In genomic region chr15:44798815-44799214, GRCh38 we compare ENCODE assay signal across 10 cellular contexts.
DNase-seq lines count a peak whose midpoint lies in the region; ATAC-seq, FAIRE-seq and TF ChIP-seq lines count a peak whose summit lies in the region.
"Had no signal": no experiment of that assay in that cellular context is flagged by ENCODE, and none has a peak within 500 bp of the region (broad histone marks: within the 10 kb centered on the region; RNA-seq: fewer than 3 reads in every experiment).

No MANE protein-coding gene starts in this region.

- no peak overlapping the region for H3K4me3 Mint-ChIP-seq in activated CD4-positive, alpha-beta T cell treated with anti-CD3 and anti-CD28 coated beads for 36 hours
- no peak overlapping the region for H3K4me3 Mint-ChIP-seq in endothelial cell (ENCODE audit: unreplicated experiment)
- no peak overlapping the region for H3K4me3 Mint-ChIP-seq in activated T-cell treated with anti-CD3 and anti-CD28 coated beads, Interleukin-2, amount 50 U/mL, for 24 hours

- peak; percentile 21 for FAIRE-seq in islet of Langerhans (lab: Jason Lieb, UNC)

- CTCF ChIA-PET in activated CD4-positive, alpha-beta T cell treated with anti-CD3 and anti-CD28 coated beads for 36 hours (lab: Charles Lee), result interaction anchor here (0.6 to 0.7 kb wide), 2 partner anchors 16 to 356 kb away, joined by 4 to 5 read pairs; no protein-coding TSS in a partner anchor

- no peak overlapping the region for H3K27ac Mint-ChIP-seq in activated CD4-positive, alpha-beta T cell treated with anti-CD3 and anti-CD28 coated beads for 36 hours
- H3K27ac Mint-ChIP-seq in endothelial cell (ENCODE audit: unreplicated experiment), result no peak overlapping the region
- H3K27ac Mint-ChIP-seq in activated T-cell treated with anti-CD3 and anti-CD28 coated beads, Interleukin-2, amount 50 U/mL, for 24 hours, result no peak overlapping the region

- TF ChIP-seq CTCF in endothelial cell (IDR thresholded peaks at IDR 0.05; ENCODE audit: unreplicated experiment), result no peak

- DNase-seq in ELR (ENCODE audit: low read depth) (peak; percentile 23), HuH-7 (ENCODE audit: low spot score) (peak; percentile 17), SW480 (ENCODE audit: low spot score) (peak; percentile 18), mesenteric fat pad (ENCODE audit: low spot score) (no peak), endothelial cell (ENCODE audit: low spot score) (no peak)
- DNase-seq in activated CD4-positive, alpha-beta T cell treated with anti-CD3 and anti-CD28 coated beads for 36 hours, result no peak
- no peak for DNase-seq in activated T-cell treated with anti-CD3 and anti-CD28 coated beads, Interleukin-2, amount 50 U/mL, for 24 hours
- DNase-seq: activated CD8-positive, alpha-beta memory T cell treated with anti-CD3 and anti-CD28 coated beads, Interleukin-2, amount 50 U/mL, for 48 hours; dorsolateral prefrontal cortex had no signal

- POLR2A ChIA-PET in activated CD4-positive, alpha-beta T cell treated with anti-CD3 and anti-CD28 coated beads for 36 hours (lab: Charles Lee), result no interaction called here

- intact Hi-C loops in activated CD4-positive, alpha-beta T cell treated with anti-CD3 and anti-CD28 coated beads for 36 hours (cut with DNase I, micrococcal nuclease), result no loop called here

- H3K4me1 Mint-ChIP-seq in activated CD4-positive, alpha-beta T cell treated with anti-CD3 and anti-CD28 coated beads for 36 hours, result peaks cover 4% of the 10 kb centered on the region
- H3K4me1 Mint-ChIP-seq in endothelial cell (ENCODE audit: unreplicated experiment), result peaks cover 15% of the 10 kb centered on the region
- H3K4me1 Mint-ChIP-seq in activated T-cell treated with anti-CD3 and anti-CD28 coated beads, Interleukin-2, amount 50 U/mL, for 24 hours (ENCODE audit: low read depth), result no peaks in the 10 kb centered on the region

- ATAC-seq in activated CD4-positive, alpha-beta T cell treated with anti-CD3 and anti-CD28 coated beads for 36 hours, result no peak

- H3K36me3 Mint-ChIP-seq in activated CD4-positive, alpha-beta T cell treated with anti-CD3 and anti-CD28 coated beads for 36 hours (ENCODE audit: low read depth), result no peaks in the 10 kb centered on the region
- no peaks in the 10 kb centered on the region for H3K36me3 Mint-ChIP-seq in endothelial cell (ENCODE audit: low read depth, unreplicated experiment)
- H3K36me3 Mint-ChIP-seq in activated T-cell treated with anti-CD3 and anti-CD28 coated beads, Interleukin-2, amount 50 U/mL, for 24 hours (ENCODE audit: low read depth), result no peaks in the 10 kb centered on the region

- no peaks in the 10 kb centered on the region for H3K9me3 Mint-ChIP-seq in activated CD4-positive, alpha-beta T cell treated with anti-CD3 and anti-CD28 coated beads for 36 hours (ENCODE audit: low read depth)
- H3K9me3 Mint-ChIP-seq in endothelial cell (ENCODE audit: unreplicated experiment), result no peaks in the 10 kb centered on the region
- H3K9me3 Mint-ChIP-seq in activated T-cell treated with anti-CD3 and anti-CD28 coated beads, Interleukin-2, amount 50 U/mL, for 24 hours, result no peaks in the 10 kb centered on the region

- peaks cover 7% of the 10 kb centered on the region for H3K27me3 Mint-ChIP-seq in activated CD4-positive, alpha-beta T cell treated with anti-CD3 and anti-CD28 coated beads for 36 hours
- no peaks in the 10 kb centered on the region for H3K27me3 Mint-ChIP-seq in endothelial cell (ENCODE audit: unreplicated experiment)
- peaks cover 3% of the 10 kb centered on the region for H3K27me3 Mint-ChIP-seq in activated T-cell treated with anti-CD3 and anti-CD28 coated beads, Interleukin-2, amount 50 U/mL, for 24 hours

Comparison
In these comparisons a context has a peak if more than half of its experiments do, and no peak if none do; other contexts are left out.
1. DNase-seq: peak in ELR (single experiment), HuH-7 (single experiment) and SW480 (single experiment); none in mesenteric fat pad (single experiment), activated CD4-positive, alpha-beta T cell treated with anti-CD3 and anti-CD28 coated beads for 36 hours (single experiment), endothelial cell (single experiment) and activated T-cell treated with anti-CD3 and anti-CD28 coated beads, Interleukin-2, amount 50 U/mL, for 24 hours (single experiment).